ENCODE assay signal across 18 cellular contexts in the genomic region with DNA sequence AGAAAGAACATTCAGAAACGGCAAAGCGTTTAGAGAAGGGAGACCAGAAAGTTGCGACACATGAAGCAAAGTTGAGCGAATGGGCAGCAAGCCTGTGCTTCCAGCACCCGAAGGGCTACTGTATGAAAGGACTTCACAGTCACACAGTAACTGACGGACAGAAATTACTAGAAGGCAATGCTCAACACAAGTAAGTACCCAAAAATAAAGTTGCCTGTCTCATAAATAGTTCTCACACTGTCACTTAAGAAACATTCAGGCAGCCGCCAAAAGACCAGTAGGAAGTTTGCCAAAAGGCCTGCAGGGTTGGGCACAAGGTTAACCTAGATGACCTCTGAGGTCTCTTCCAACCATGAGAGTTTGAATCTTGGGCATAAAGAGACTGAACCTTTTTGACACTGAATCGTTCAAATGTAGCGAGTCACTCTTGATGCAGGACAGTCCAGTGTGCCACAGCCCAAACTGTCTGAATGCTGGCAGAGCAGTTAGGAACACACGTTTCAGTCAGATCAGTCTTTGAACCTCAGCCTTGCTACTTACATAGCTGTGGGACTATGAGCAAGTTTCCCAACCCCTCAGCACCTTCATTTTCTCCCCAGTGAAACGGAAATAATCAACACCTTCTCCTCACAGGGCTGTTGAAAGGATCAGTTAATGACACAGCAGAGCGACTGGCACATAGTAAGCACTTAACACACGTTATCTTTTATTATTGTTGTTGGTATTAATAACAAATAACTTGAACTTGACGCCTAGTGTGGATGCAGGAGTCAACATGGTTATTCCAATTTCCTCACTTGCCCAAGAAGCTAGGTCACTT. TPM values are rescaled to one million over a fixed set of nuclear protein-coding genes. Genes with fewer than 3 reads are reported as not detected.
DNase-seq lines count a peak whose midpoint lies in the region; ATAC-seq and TF ChIP-seq lines count a peak whose summit lies in the region.
"Had no signal": no experiment of that assay in that cellular context is flagged by ENCODE, and none has a peak within 500 bp of the region (broad histone marks: within the 10 kb centered on the region; RNA-seq: fewer than 3 reads in every experiment).

No MANE protein-coding gene starts in this region.

- dilution Hi-C loops in IMR-90 (cut with HindIII; ENCODE audit: low sequenced_read_pairs, unreplicated experiment), result no loop called here

- no peak overlapping the region for H2AFZ ChIP-seq in IMR-90 (replicated peaks; ENCODE audit: low read length, poor library complexity)

- TF ChIP-seq CTCF in C4-2B (conservative IDR thresholded peaks at IDR 0.05), result no peak
- no peak for TF ChIP-seq CTCF in IMR-90 (conservative IDR thresholded peaks at IDR 0.05; ENCODE audit: low read depth, low read length)
- TF ChIP-seq CTCF in brain (conservative IDR thresholded peaks at IDR 0.05), result no peak
- no peak for TF ChIP-seq CTCF in activated CD8-positive, alpha-beta T cell treated with anti-CD3 and anti-CD28 coated beads for 36 hours (IDR thresholded peaks at IDR 0.05)

- H3K23ac ChIP-seq in IMR-90 (ENCODE audit: low read depth, low read length), result no peak overlapping the region

- ATAC-seq in IMR-90 (ENCODE audit: low read depth), result no peak
- no peak for ATAC-seq in memory B cell (ENCODE audit: low read depth)
- ATAC-seq in activated CD8-positive, alpha-beta T cell treated with anti-CD3 and anti-CD28 coated beads for 36 hours, result no peak
- ATAC-seq: HCT116 had no signal

- peaks cover 37% of the 10 kb centered on the region for H3K36me3 ChIP-seq in IMR-90 (ENCODE audit: control insufficient read depth, insufficient read depth, low read length)
- peaks cover 38% of the 10 kb centered on the region for H3K36me3 ChIP-seq in effector memory CD4-positive, alpha-beta T cell (ENCODE audit: control insufficient read depth, insufficient read depth, low read length)
- H3K36me3 ChIP-seq: breast epithelium had no signal

- H3K4me1 Mint-ChIP-seq in brain (no peaks in the 10 kb centered on the region), memory B cell (peaks cover 15% of the 10 kb centered on the region)
- H3K4me1 Mint-ChIP-seq in activated CD8-positive, alpha-beta T cell treated with anti-CD3 and anti-CD28 coated beads for 36 hours (ENCODE audit: low read depth), result peaks cover 18% of the 10 kb centered on the region
- H3K4me1 Mint-ChIP-seq: endodermal cell had no signal

- TF ChIP-seq POLR2A in IMR-90 (IDR thresholded peaks at IDR 0.05; ENCODE audit: low read depth, low read length), result no peak

- H3K79me1 ChIP-seq in IMR-90 (ENCODE audit: low read depth in 1 of 2, low read length in 2 of 2), result peaks cover 37 to 62% of the 10 kb centered on the region in 2 experiments

- no peak overlapping the region for H3K56ac ChIP-seq in IMR-90 (ENCODE audit: extremely low read depth, insufficient read depth, low read length)

- no peak overlapping the region for H3K4ac ChIP-seq in IMR-90 (ENCODE audit: low read depth, low read length)

- no peak overlapping the region for H2BK15ac ChIP-seq in IMR-90 (ENCODE audit: low read depth, low read length)

- H4K8ac ChIP-seq in IMR-90 (ENCODE audit: low read depth in 2 of 2, low read length in 2 of 2), result no peak overlapping the region

- no peak overlapping the region for H2BK5ac ChIP-seq in IMR-90 (ENCODE audit: low read depth, low read length, poor library complexity, severe bottlenecking)

- H3K4me3 ChIP-seq in IMR-90 (ENCODE audit: insufficient read depth, low read depth, low read length), result no peak overlapping the region
- no peak overlapping the region for H3K4me3 ChIP-seq in effector memory CD4-positive, alpha-beta T cell (ENCODE audit: insufficient read depth, low read depth, low read length, poor library complexity, severe bottlenecking)
- H3K4me3 ChIP-seq: BLaER1, breast epithelium had no signal

- H3K27me3 Mint-ChIP-seq in brain, result no peaks in the 10 kb centered on the region
- H3K27me3 Mint-ChIP-seq in memory B cell, result no peaks in the 10 kb centered on the region
- no peaks in the 10 kb centered on the region for H3K27me3 Mint-ChIP-seq in activated CD8-positive, alpha-beta T cell treated with anti-CD3 and anti-CD28 coated beads for 36 hours

- POLR2A ChIA-PET in IMR-90 (lab: Charles Lee; ENCODE audit: unreplicated experiment), result no interaction called here
- POLR2A ChIA-PET in activated CD8-positive, alpha-beta T cell treated with anti-CD3 and anti-CD28 coated beads for 36 hours (lab: Charles Lee), result interaction anchor here (0.5 kb wide), 1 partner anchor 118 kb away, joined by 3 read pairs; no protein-coding TSS in a partner anchor

- H2BK120ac ChIP-seq in IMR-90 (ENCODE audit: low read depth, low read length), result no peak overlapping the region

- 82% methylated on average over 8 of the region's 14 CpGs; no CpG with 5 or more reads in 1 of the 2 experiments for WGBS in IMR-90 (ENCODE audit: extremely low coverage in 2 of 2, insufficient read length in 1 of 2), 2 experiments

- H3K14ac ChIP-seq in IMR-90 (replicated peaks; ENCODE audit: low read depth, low read length), result no peak overlapping the region

- no peaks in the 10 kb centered on the region; the same call in 1 of the 2 replicates for H3K4me1 ChIP-seq in IMR-90 (ENCODE audit: control insufficient read depth, insufficient read depth, low read length)
- H3K4me1 ChIP-seq in effector memory CD4-positive, alpha-beta T cell (ENCODE audit: control insufficient read depth, insufficient read depth, low read length, poor library complexity, severe bottlenecking), result no peaks in the 10 kb centered on the region
- H3K4me1 ChIP-seq: BLaER1, breast epithelium had no signal

- no peak overlapping the region for H4K91ac ChIP-seq in IMR-90 (ENCODE audit: insufficient read depth, low read depth, low read length)

- H3K4me3 Mint-ChIP-seq in brain, result peak overlapping the region in 1 of 5 experiments; percentile 19
- H3K4me3 Mint-ChIP-seq in memory B cell, result no peak overlapping the region
- no peak overlapping the region for H3K4me3 Mint-ChIP-seq in activated CD8-positive, alpha-beta T cell treated with anti-CD3 and anti-CD28 coated beads for 36 hours
- H3K4me3 Mint-ChIP-seq: endodermal cell had no signal

- no peak overlapping the region for H2BK20ac ChIP-seq in IMR-90 (ENCODE audit: low read depth, low read length)

- intact Hi-C loops in IMR-90 (cut with micrococcal nuclease), result no loop called here
- intact Hi-C loops in activated CD8-positive, alpha-beta T cell treated with anti-CD3 and anti-CD28 coated beads for 36 hours (cut with micrococcal nuclease), result no loop called here

- no peak overlapping the region for H3K9ac ChIP-seq in IMR-90 (ENCODE audit: low read depth, low read length)
- H3K9ac ChIP-seq: BLaER1 had no signal

- no peak overlapping the region for H2AK9ac ChIP-seq in IMR-90 (replicated peaks; ENCODE audit: low read depth, low read length, poor library complexity)

- no peak overlapping the region for H3K18ac ChIP-seq in IMR-90 (ENCODE audit: low read depth, low read length)

- H3K27ac Mint-ChIP-seq in brain (peak overlapping the region in 3 of 5 experiments; percentile 56 to 74 (median 60)), memory B cell (peak overlapping the region; percentile 57)
- no peak overlapping the region for H3K27ac Mint-ChIP-seq in activated CD8-positive, alpha-beta T cell treated with anti-CD3 and anti-CD28 coated beads for 36 hours
- H3K27ac Mint-ChIP-seq: endodermal cell had no signal

- H3K9me3 ChIP-seq in IMR-90 (ENCODE audit: control insufficient read depth, insufficient read depth, low read length), result no peaks in the 10 kb centered on the region
- no peaks in the 10 kb centered on the region for H3K9me3 ChIP-seq in effector memory CD4-positive, alpha-beta T cell (ENCODE audit: control insufficient read depth, low read length)
- H3K9me3 ChIP-seq: BLaER1, breast epithelium had no signal

- no peak overlapping the region for H2AK5ac ChIP-seq in IMR-90 (ENCODE audit: low read depth, low read length)

- no peak overlapping the region for H4K5ac ChIP-seq in IMR-90 (ENCODE audit: low read depth, low read length)

- no TSS peak for BruUV-seq in IMR-90 (replicated peaks; lab: Mats Ljungman, UMichigan)

- CTCF ChIA-PET in IMR-90 (lab: Yijun Ruan, JAX), result interaction anchor here (0.6 to 1.7 kb wide), 3 partner anchors 10 to 25 kb away, joined by 3 to 7 read pairs (median 4); a partner anchor contains a TSS
- CTCF ChIA-PET in activated CD8-positive, alpha-beta T cell treated with anti-CD3 and anti-CD28 coated beads for 36 hours (lab: Charles Lee), result interaction anchor here (0.8 to 3.9 kb wide), 7 partner anchors 8 to 101 kb away, joined by 3 to 33 read pairs (median 8); a partner anchor contains a TSS

- no peak for DNase-seq in IMR-90
- no peak for DNase-seq in memory B cell (ENCODE audit: low spot score in 2 of 2)
- no peak for DNase-seq in effector memory CD4-positive, alpha-beta T cell
- DNase-seq in NCI-H1930 (lab: John Stamatoyannopoulos, UW), result no peak
- DNase-seq in activated CD8-positive, alpha-beta T cell treated with anti-CD3 and anti-CD28 coated beads for 36 hours, result no peak
- no peak for DNase-seq in NCI-H510A (lab: John Stamatoyannopoulos, UW)
- DNase-seq: activated CD4-positive, alpha-beta T cell treated with anti-CD3 and anti-CD28 coated beads, Interleukin-2, amount 50 U/mL, for 4 hours; activated naive CD4-positive, alpha-beta T cell treated with anti-CD3 and anti-CD28 coated beads, Interleukin-2, amount 50 U/mL, for 16 hours; DMS79 treated with DMSO at 0.1 percent for 48 hours; endodermal cell; Karpas-422; NCI-H2029; NCI-H748 treated with DMSO at 0.1 percent for 48 hours had no signal

- peaks cover 10% of the 10 kb centered on the region for H3K9me1 ChIP-seq in IMR-90 (ENCODE audit: insufficient read depth, low read length)

- H3K4me2 ChIP-seq in IMR-90 (ENCODE audit: low read depth, low read length), result no peak overlapping the region
- H3K4me2 ChIP-seq: BLaER1 had no signal

- peaks cover 74% of the 10 kb centered on the region for H3K36me3 Mint-ChIP-seq in brain
- H3K36me3 Mint-ChIP-seq in memory B cell, result peaks cover 18% of the 10 kb centered on the region
- H3K36me3 Mint-ChIP-seq in activated CD8-positive, alpha-beta T cell treated with anti-CD3 and anti-CD28 coated beads for 36 hours (ENCODE audit: low read depth), result peaks cover 39% of the 10 kb centered on the region

- no peaks in the 10 kb centered on the region for H3K27me3 ChIP-seq in IMR-90 (ENCODE audit: control insufficient read depth, insufficient read depth, low read length)
- no peaks in the 10 kb centered on the region for H3K27me3 ChIP-seq in effector memory CD4-positive, alpha-beta T cell (replicated peaks; ENCODE audit: control insufficient read depth, insufficient read depth, low read length, poor library complexity, severe bottlenecking)
- H3K27me3 ChIP-seq: BLaER1, breast epithelium had no signal

- in situ Hi-C loops in IMR-90 (cut with MboI; ENCODE audit: low sequenced_read_pairs), result no loop called here

- H4K20me1 ChIP-seq in IMR-90 (ENCODE audit: insufficient read depth, low read length), result peaks cover 22% of the 10 kb centered on the region

- H3K9me3 Mint-ChIP-seq in brain (no peaks in the 10 kb centered on the region), memory B cell (no peaks in the 10 kb centered on the region)
- no peaks in the 10 kb centered on the region for H3K9me3 Mint-ChIP-seq in activated CD8-positive, alpha-beta T cell treated with anti-CD3 and anti-CD28 coated beads for 36 hours
- H3K9me3 Mint-ChIP-seq: endodermal cell had no signal

- no peak for TF ChIP-seq RAD21 in IMR-90 (IDR thresholded peaks at IDR 0.05; ENCODE audit: low read length)

- peak overlapping the region; percentile 32; the same call in 1 of the 2 replicates for H3K27ac ChIP-seq in C4-2B
- no peak overlapping the region for H3K27ac ChIP-seq in IMR-90 (ENCODE audit: insufficient read depth, low read length)
- no peak overlapping the region for H3K27ac ChIP-seq in effector memory CD4-positive, alpha-beta T cell (ENCODE audit: insufficient read depth, low read length, poor library complexity, severe bottlenecking)
- H3K27ac ChIP-seq: BLaER1, breast epithelium had no signal

RNA-seq across cellular contexts. Expression of a gene that starts 10.4 kb away (rescaled TPM):
- 10.8 and 15.6 TPM in 2 replicates for total RNA-seq in IMR-90 (2012; rRNA removed)
- 13.5 and 21.0 TPM in 2 replicates for polyA plus RNA-seq in IMR-90 (2012; rRNA removed)
- 2.5 and 4.0 TPM in 2 replicates for polyA plus RNA-seq in IMR-90 (2012; cell fraction: cytosol; rRNA removed)
- 10.1 and 46.4 TPM in 2 replicates for polyA plus RNA-seq in IMR-90 (2012; cell fraction: nucleus; rRNA removed; ENCODE audit: low replicate concordance)
- polyA plus RNA-seq in brain (ENCODE audit: insufficient read depth, low read depth, low replicate concordance), result 30.7 TPM
- 10 to 100 TPM; 34.7 to 41.1 TPM for total RNA-seq in activated CD8-positive, alpha-beta T cell treated with anti-CD3 and anti-CD28 coated beads for 36 hours

RNA-seq across cellular contexts. Expression of a gene that starts 34.6 kb away (rescaled TPM):
- total RNA-seq in IMR-90 (2012; rRNA removed), result 47.8 and 54.1 TPM in 2 replicates
- polyA plus RNA-seq in IMR-90 (2012; rRNA removed) (57.8 and 60.8 TPM in 2 replicates), brain (ENCODE audit: insufficient read depth, low read depth, low replicate concordance) (20.9 TPM)
- polyA plus RNA-seq in IMR-90 (2012; cell fraction: cytosol; rRNA removed), result 57.4 and 63.7 TPM in 2 replicates
- 15.2 and 56.8 TPM in 2 replicates for polyA plus RNA-seq in IMR-90 (2012; cell fraction: nucleus; rRNA removed; ENCODE audit: low replicate concordance)
- total RNA-seq in activated CD8-positive, alpha-beta T cell treated with anti-CD3 and anti-CD28 coated beads for 36 hours, result 10 to 100 TPM; 31.8 to 32.4 TPM

RNA-seq across cellular contexts. Expression of a gene that starts 57.2 kb away (rescaled TPM):
- 4.1 and 4.2 TPM in 2 replicates for total RNA-seq in IMR-90 (2012; rRNA removed)
- polyA plus RNA-seq in IMR-90 (2012; rRNA removed) (7.7 and 8.2 TPM in 2 replicates), brain (ENCODE audit: insufficient read depth, low read depth, low replicate concordance) (21.9 TPM)
- 4.6 and 6.1 TPM in 2 replicates for polyA plus RNA-seq in IMR-90 (2012; cell fraction: cytosol; rRNA removed)
- polyA plus RNA-seq in IMR-90 (2012; cell fraction: nucleus; rRNA removed; ENCODE audit: low replicate concordance), result 18.8 and 32.0 TPM in 2 replicates
- total RNA-seq in activated CD8-positive, alpha-beta T cell treated with anti-CD3 and anti-CD28 coated beads for 36 hours, result 1 to 10 TPM; 6.7 to 6.9 TPM
